In genomic region chr19:19668230-19669012, GRCh38 we compare ENCODE assay signal across 8 cellular contexts. TPM values are rescaled to one million over a fixed set of nuclear protein-coding genes. Genes with fewer than 3 reads are reported as not detected.
DNase-seq lines count a peak whose midpoint lies in the region; ATAC-seq and TF ChIP-seq lines count a peak whose summit lies in the region.

Gene ZNF101, plus strand, starts transcription at chr19:19668839. Its CDS starts 125 bp downstream, at chr19:19668964.

- H3K36me3 Mint-ChIP-seq in T-helper 1 cell treated with Interleukin-12 subunit alpha and Interleukin-12 subunit beta and Interleukin-4 antibody, amounts not matched to agents 30 μg/mL and 1 μg/mL, for 36 hours (ENCODE audit: low read depth) = peaks cover 49% of the 10 kb centered on the region
- H3K36me3 Mint-ChIP-seq in progenitor cell of endocrine pancreas (ENCODE audit: insufficient read depth) = peaks cover 9% of the 10 kb centered on the region

- TF ChIP-seq CTCF in left ventricle myocardium inferior (IDR thresholded peaks at IDR 0.05; ENCODE audit: borderline replicate concordance) = no peak
- no peak for TF ChIP-seq CTCF in progenitor cell of endocrine pancreas (IDR thresholded peaks at IDR 0.05; ENCODE audit: unreplicated experiment)

- H3K27ac ChIP-seq in left ventricle myocardium inferior (replicated peaks) = peak within 1 kb of the TSS; percentile 77

- H3K9me3 ChIP-seq in left ventricle myocardium inferior (replicated peaks) = no peaks in the 10 kb centered on the region

- DNase-seq in NCI-H1694 treated with DMSO at 0.1 percent for 48 hours (lab: John Stamatoyannopoulos, UW) (peak; percentile 90), amniotic stem cell (lab: John Stamatoyannopoulos, UW) (peak; percentile 71), left ventricle myocardium inferior (peak; percentile 93), progenitor cell of endocrine pancreas (ENCODE audit: low spot score, unreplicated experiment) (peak; percentile 87), ureter (ENCODE audit: low spot score) (peak; percentile 95)

- H3K4me1 Mint-ChIP-seq in T-helper 1 cell treated with Interleukin-12 subunit alpha and Interleukin-12 subunit beta and Interleukin-4 antibody, amounts not matched to agents 30 μg/mL and 1 μg/mL, for 36 hours (ENCODE audit: low read depth) = peaks cover 13% of the 10 kb centered on the region
- H3K4me1 Mint-ChIP-seq in progenitor cell of endocrine pancreas (ENCODE audit: low read depth) = peaks cover 8% of the 10 kb centered on the region

- ATAC-seq in GM18499 (IDR thresholded peaks at IDR 0.05; ENCODE audit: insufficient read depth, unreplicated experiment) = peak; percentile 53
- peak; percentile 64 for ATAC-seq in HG02938 (IDR thresholded peaks at IDR 0.05; ENCODE audit: unreplicated experiment)

- peak within 1 kb of the TSS; percentile 81 for H3K4me3 Mint-ChIP-seq in T-helper 1 cell treated with Interleukin-12 subunit alpha and Interleukin-12 subunit beta and Interleukin-4 antibody, amounts not matched to agents 30 μg/mL and 1 μg/mL, for 36 hours
- peak within 1 kb of the TSS; percentile 88 for H3K4me3 Mint-ChIP-seq in progenitor cell of endocrine pancreas (ENCODE audit: low read depth)

- no peaks in the 10 kb centered on the region for H3K27me3 Mint-ChIP-seq in T-helper 1 cell treated with Interleukin-12 subunit alpha and Interleukin-12 subunit beta and Interleukin-4 antibody, amounts not matched to agents 30 μg/mL and 1 μg/mL, for 36 hours (ENCODE audit: low read depth)
- no peaks in the 10 kb centered on the region for H3K27me3 Mint-ChIP-seq in progenitor cell of endocrine pancreas

- peak within 1 kb of the TSS; percentile 96 for H3K27ac Mint-ChIP-seq in T-helper 1 cell treated with Interleukin-12 subunit alpha and Interleukin-12 subunit beta and Interleukin-4 antibody, amounts not matched to agents 30 μg/mL and 1 μg/mL, for 36 hours
- peak within 1 kb of the TSS; percentile 94 for H3K27ac Mint-ChIP-seq in progenitor cell of endocrine pancreas

- H3K36me3 ChIP-seq in left ventricle myocardium inferior = peaks cover 6% of the 10 kb centered on the region

- H3K4me1 ChIP-seq in left ventricle myocardium inferior = peaks cover 28% of the 10 kb centered on the region

- H3K9me3 Mint-ChIP-seq in T-helper 1 cell treated with Interleukin-12 subunit alpha and Interleukin-12 subunit beta and Interleukin-4 antibody, amounts not matched to agents 30 μg/mL and 1 μg/mL, for 36 hours = peaks cover 28% of the 10 kb centered on the region
- H3K9me3 Mint-ChIP-seq in progenitor cell of endocrine pancreas (ENCODE audit: low read depth) = no peaks in the 10 kb centered on the region

- peak within 1 kb of the TSS; percentile 79 for H3K4me3 ChIP-seq in left ventricle myocardium inferior

- no peaks in the 10 kb centered on the region for H3K27me3 ChIP-seq in left ventricle myocardium inferior (ENCODE audit: low read depth)

- intact Hi-C loops in left ventricle myocardium inferior (cut with micrococcal nuclease) = no loop called here

RNA-seq across cellular contexts. Expression of gene ZNF101, which starts in this region (rescaled TPM):
- 4.2 TPM for total RNA-seq in left ventricle myocardium inferior
- total RNA-seq in progenitor cell of endocrine pancreas = 15.3 and 15.6 TPM in 2 replicates
- 13.8 TPM for total RNA-seq in ureter

Comparison
In these comparisons a context has a peak if more than half of its experiments do, and no peak if none do; other contexts are left out.
1. Peak in every context shown above with its lines: DNase-seq, ATAC-seq, H3K4me3 ChIP-seq and H3K27ac ChIP-seq.